Comparison of ENCODE assay signal across 31 cellular contexts in genomic region chr14:104912053-104912452, GRCh38.
"Had no signal": no experiment of that assay in that cellular context is flagged by ENCODE, and none has a peak within 500 bp of the region (broad histone marks: within the 10 kb centered on the region; RNA-seq: fewer than 3 reads in every experiment).

No MANE protein-coding gene starts in this region.

- H3K27ac ChIP-seq: adrenal gland, body of pancreas, brain microvascular endothelial cell, breast epithelium, VCaP had no signal

- DNase-seq: activated B cell treated with CpG ODN at 0.5 μM for 24 hours; activated CD4-positive, alpha-beta memory T cell treated with anti-CD3 and anti-CD28 coated beads for 36 hours; activated CD4-positive, alpha-beta T cell treated with anti-CD3 and anti-CD28 coated beads for 4 hours; activated CD4-positive, alpha-beta T cell treated with anti-CD3 and anti-CD28 coated beads, Interleukin-2, amount 10 ng/mL, durations not matched to agents 24 days and 14 days; activated CD4-positive, alpha-beta T cell treated with anti-CD3 and anti-CD28 coated beads, Interleukin-2, amount 50 U/mL, for 1 hour; activated CD4-positive, alpha-beta T cell treated with anti-CD3 and anti-CD28 coated beads, Interleukin-2, amount 50 U/mL, for 4 hours; activated CD4-positive, CD25-positive, alpha-beta regulatory T cell treated with anti-CD3 and anti-CD28 coated beads, Interleukin-2, amount 50 U/mL, for 72 hours; activated CD8-positive, alpha-beta memory T cell treated with anti-CD3 and anti-CD28 coated beads, Interleukin-2, amount 50 U/mL, for 4 hours; activated CD8-positive, alpha-beta T cell treated with anti-CD3 and anti-CD28 coated beads for 36 hours; activated gamma-delta T cell treated with Interleukin-2 at 50 U/mL for 16 hours; activated naive CD4-positive, alpha-beta T cell; activated naive CD4-positive, alpha-beta T cell treated with anti-CD3 and anti-CD28 coated beads for 36 hours; activated naive CD4-positive, alpha-beta T cell treated with anti-CD3 and anti-CD28 coated beads, Interleukin-2, amount 50 U/mL, for 16 hours; activated naive CD8-positive, alpha-beta T cell treated with anti-CD3 and anti-CD28 coated beads for 36 hours; activated T-cell treated with anti-CD3 and anti-CD28 coated beads for 4 hours; activated T-cell treated with anti-CD3 and anti-CD28 coated beads, Interleukin-2, amount 50 U/mL, for 1 hour; activated T-cell treated with anti-CD3 and anti-CD28 coated beads, Interleukin-2, amount 50 U/mL, for 4 hours; activated T-cell treated with anti-CD3 and anti-CD28 coated beads, Interleukin-2, amount 50 U/mL, for 72 hours; adrenal gland; amniotic stem cell; aorta; body of pancreas; brain microvascular endothelial cell; central memory CD4-positive, alpha-beta T cell; T-helper 1 cell; T-helper 2 cell; T-helper 9 cell had no signal

- H3K9me3 ChIP-seq: body of pancreas had no signal

- H3K36me3 ChIP-seq: adrenal gland, brain microvascular endothelial cell, breast epithelium had no signal

- H3K4me3 ChIP-seq: adrenal gland, body of pancreas, breast epithelium had no signal

- ATAC-seq: activated CD8-positive, alpha-beta T cell treated with anti-CD3 and anti-CD28 coated beads for 36 hours; activated naive CD4-positive, alpha-beta T cell treated with anti-CD3 and anti-CD28 coated beads, Interleukin-2, amount 50 U/mL, for 72 hours; activated T-cell treated with anti-CD3 and anti-CD28 coated beads, Interleukin-2, amount 50 U/mL, for 4 hours; activated T-cell treated with anti-CD3 and anti-CD28 coated beads, Interleukin-2, amount 50 U/mL, for 72 hours; activated T-helper 17 cell treated with anti-CD3 and anti-CD28 coated beads, Interleukin-2, amount 50 U/mL, for 72 hours; body of pancreas had no signal

- H3K4me1 ChIP-seq: adrenal gland, body of pancreas, breast epithelium had no signal
